Comparison of ENCODE assay signal across 9 cellular contexts in genomic region chrX:154123241-154124219, GRCh38. TPM values are rescaled to one million over a fixed set of nuclear protein-coding genes. Genes with fewer than 3 reads are reported as not detected.
DNase-seq lines count a peak whose midpoint lies in the region; ATAC-seq and TF ChIP-seq lines count a peak whose summit lies in the region.
"Had no signal": no experiment of that assay in that cellular context is flagged by ENCODE, and none has a peak within 500 bp of the region (broad histone marks: within the 10 kb centered on the region; RNA-seq: fewer than 3 reads in every experiment).

No MANE protein-coding gene starts in this region.

- no peak overlapping the region for H3K18ac ChIP-seq in H9 (ENCODE audit: insufficient read length, low read depth, low read length)

- no peaks in the 10 kb centered on the region for H3K36me3 Mint-ChIP-seq in activated naive CD4-positive, alpha-beta T cell treated with anti-CD3 and anti-CD28 coated beads, Interleukin-2, amount 50 U/mL, for 24 hours
- no peaks in the 10 kb centered on the region for H3K36me3 Mint-ChIP-seq in naive thymus-derived CD4-positive, alpha-beta T cell
- peaks cover 0 to 5% (median 3%) of the 10 kb centered on the region in 3 experiments; a peak in 4 of 7 replicates for H3K36me3 Mint-ChIP-seq in H9 (ENCODE audit: insufficient read depth in 1 of 3, low read depth in 3 of 3)

- H3K23me2 ChIP-seq in H9 (ENCODE audit: insufficient read length, low read depth, low read length, poor library complexity, severe bottlenecking): no peaks in the 10 kb centered on the region

- no peak overlapping the region for H3K56ac ChIP-seq in H9 (ENCODE audit: insufficient read length, low read depth, low read length)

- no peaks in the 10 kb centered on the region for H3K79me2 ChIP-seq in H9 (ENCODE audit: insufficient read depth, low read length)

- H3K27me3 ChIP-seq in naive thymus-derived CD4-positive, alpha-beta T cell (ENCODE audit: control insufficient read depth in 2 of 2, insufficient read depth in 2 of 2, low read length in 2 of 2): no peaks in the 10 kb centered on the region
- H3K27me3 ChIP-seq in esophagus muscularis mucosa (peaks cover 0 to 3% (median 0%) of the 10 kb centered on the region in 4 donors), H9 (ENCODE audit: insufficient read depth, low read length) (no peaks in the 10 kb centered on the region)

- intact Hi-C loops in naive thymus-derived CD4-positive, alpha-beta T cell (cut with micrococcal nuclease): loop anchor here (1.0 kb wide), 1 partner anchor 13 kb away; no protein-coding TSS in a partner anchor
- intact Hi-C loops in esophagus muscularis mucosa (cut with DNase I): no loop called here

- H3K14ac ChIP-seq in H9 (ENCODE audit: insufficient read depth, low read length): no peak overlapping the region

- no peak overlapping the region for H3K27ac ChIP-seq in naive thymus-derived CD4-positive, alpha-beta T cell (ENCODE audit: low read depth, low read length)
- no peak overlapping the region for H3K27ac ChIP-seq in esophagus muscularis mucosa (replicated peaks in 1 of 4)
- no peak overlapping the region for H3K27ac ChIP-seq in H9 (ENCODE audit: insufficient read length, low read depth, low read length)

- no peaks in the 10 kb centered on the region for H3K9me3 Mint-ChIP-seq in activated naive CD4-positive, alpha-beta T cell treated with anti-CD3 and anti-CD28 coated beads, Interleukin-2, amount 50 U/mL, for 24 hours
- peaks cover 0 to 9% (median 0%) of the 10 kb centered on the region in 11 donors for H3K9me3 Mint-ChIP-seq in naive thymus-derived CD4-positive, alpha-beta T cell
- peaks cover 82 to 87% of the 10 kb centered on the region in 2 experiments for H3K9me3 Mint-ChIP-seq in H9

- H2BK20ac ChIP-seq in H9 (ENCODE audit: low read depth, low read length, poor library complexity, severe bottlenecking): no peak overlapping the region

- H4K91ac ChIP-seq in H9 (ENCODE audit: insufficient read length, low read depth, low read length): no peak overlapping the region

- no peak overlapping the region for H2AFZ ChIP-seq in H9 (ENCODE audit: low read length)

- no peaks in the 10 kb centered on the region for H3K9me3 ChIP-seq in naive thymus-derived CD4-positive, alpha-beta T cell (ENCODE audit: control insufficient read depth in 2 of 3, low read length in 3 of 3)
- H3K9me3 ChIP-seq in esophagus muscularis mucosa (peaks cover 0 to 6% (median 0%) of the 10 kb centered on the region in 4 donors), H9 (ENCODE audit: control insufficient read depth, low read depth, low read length) (peaks cover 13% of the 10 kb centered on the region)

- no peak overlapping the region for H3K4me2 ChIP-seq in H9 (ENCODE audit: insufficient read depth, insufficient read length, low read length)

- CTCF ChIA-PET in naive thymus-derived CD4-positive, alpha-beta T cell (lab: Charles Lee): interaction anchor here (0.6 to 1.2 kb wide), 3 partner anchors 14 to 413 kb away, joined by 3 to 5 read pairs (median 3); no protein-coding TSS in a partner anchor
- CTCF ChIA-PET in HEK293T (lab: Yijun Ruan, JAX): no interaction called here

- H4K8ac ChIP-seq in H9 (replicated peaks; ENCODE audit: insufficient read length, low read depth, low read length): no peak overlapping the region

- TF ChIP-seq CTCF in esophagus muscularis mucosa (IDR thresholded peaks at IDR 0.05): no peak
- no peak for TF ChIP-seq CTCF in H9 (conservative IDR thresholded peaks at IDR 0.05)

- no peak overlapping the region for H3T11ph ChIP-seq in H9 (ENCODE audit: low read length)

- H3K9ac ChIP-seq in H9 (ENCODE audit: extremely low read depth, insufficient read length, low read length): no peak overlapping the region

- peaks cover 21 to 30% of the 10 kb centered on the region in 2 donors for H3K4me1 ChIP-seq in naive thymus-derived CD4-positive, alpha-beta T cell (ENCODE audit: control insufficient read depth in 2 of 2, insufficient read depth in 2 of 2, low read length in 2 of 2)
- H3K4me1 ChIP-seq in esophagus muscularis mucosa (no peaks in the 10 kb centered on the region), H9 (ENCODE audit: insufficient read depth, low read length) (no peaks in the 10 kb centered on the region)

- no peak overlapping the region for H2BK12ac ChIP-seq in H9 (ENCODE audit: insufficient read length, low read depth, low read length)

- H3K4me3 Mint-ChIP-seq in activated naive CD4-positive, alpha-beta T cell treated with anti-CD3 and anti-CD28 coated beads, Interleukin-2, amount 50 U/mL, for 24 hours: peak overlapping the region; percentile 33
- H3K4me3 Mint-ChIP-seq in naive thymus-derived CD4-positive, alpha-beta T cell: peak overlapping the region; percentile 27 to 74 (median 56)
- no peak overlapping the region for H3K4me3 Mint-ChIP-seq in H9

- no peaks in the 10 kb centered on the region for H3K27me3 Mint-ChIP-seq in activated naive CD4-positive, alpha-beta T cell treated with anti-CD3 and anti-CD28 coated beads, Interleukin-2, amount 50 U/mL, for 24 hours
- H3K27me3 Mint-ChIP-seq in naive thymus-derived CD4-positive, alpha-beta T cell: no peaks in the 10 kb centered on the region
- H3K27me3 Mint-ChIP-seq in H9 (ENCODE audit: low read depth): peaks cover 6% of the 10 kb centered on the region

- ATAC-seq in naive thymus-derived CD4-positive, alpha-beta T cell: peak; percentile 91

- no peaks in the 10 kb centered on the region for H3K36me3 ChIP-seq in naive thymus-derived CD4-positive, alpha-beta T cell (ENCODE audit: control insufficient read depth in 2 of 3, insufficient read depth in 3 of 3, low read length in 3 of 3)
- no peaks in the 10 kb centered on the region for H3K36me3 ChIP-seq in esophagus muscularis mucosa

- H2BK5ac ChIP-seq in H9 (ENCODE audit: insufficient read length, low read length): no peak overlapping the region

- H3K23ac ChIP-seq in H9 (ENCODE audit: insufficient read length, low read depth, low read length): no peak overlapping the region

- H4K5ac ChIP-seq in H9 (ENCODE audit: insufficient read length, low read depth, low read length): no peak overlapping the region

- H4K20me1 ChIP-seq in H9 (ENCODE audit: control insufficient read depth, insufficient read depth, insufficient read length): no peaks in the 10 kb centered on the region

- H3K4me1 Mint-ChIP-seq in activated naive CD4-positive, alpha-beta T cell treated with anti-CD3 and anti-CD28 coated beads, Interleukin-2, amount 50 U/mL, for 24 hours: peaks cover 19% of the 10 kb centered on the region
- peaks cover 0 to 30% (median 25%) of the 10 kb centered on the region in 7 donors for H3K4me1 Mint-ChIP-seq in naive thymus-derived CD4-positive, alpha-beta T cell
- H3K4me1 Mint-ChIP-seq in H9: peaks cover 0 to 3% of the 10 kb centered on the region in 2 experiments; a peak in 1 of 4 replicates

- H2AK5ac ChIP-seq in H9 (ENCODE audit: insufficient read length, low read length): no peak overlapping the region

- H3K4me3 ChIP-seq in naive thymus-derived CD4-positive, alpha-beta T cell (ENCODE audit: low read length): peak overlapping the region; percentile 27
- H3K4me3 ChIP-seq in esophagus muscularis mucosa: no peak overlapping the region

- no peak overlapping the region for H3K4ac ChIP-seq in H9 (ENCODE audit: low read depth, low read length)

- DNase-seq in GDM1 (lab: John Stamatoyannopoulos, UW): peak; percentile 7
- DNase-seq in NCI-H460 (ENCODE audit: extremely low read depth, low read depth): peak; percentile 24
- peak in 7 of 9 donors; percentile 18 to 48 (median 32) for DNase-seq in naive thymus-derived CD4-positive, alpha-beta T cell
- DNase-seq in AG20443 (ENCODE audit: low spot score): no peak
- no peak for DNase-seq in HEK293T (ENCODE audit: extremely low spot score)
- no peak for DNase-seq in esophagus muscularis mucosa (ENCODE audit: extremely low spot score)
- no peak for DNase-seq in H9
- DNase-seq: mammary epithelial cell had no signal

- TF ChIP-seq EP300 in esophagus muscularis mucosa (IDR thresholded peaks at IDR 0.05): no peak

- H2BK120ac ChIP-seq in H9 (ENCODE audit: low read depth, low read length, poor library complexity, severe bottlenecking): no peak overlapping the region

- H3K27ac Mint-ChIP-seq in activated naive CD4-positive, alpha-beta T cell treated with anti-CD3 and anti-CD28 coated beads, Interleukin-2, amount 50 U/mL, for 24 hours: peak overlapping the region; percentile 41
- peak overlapping the region; percentile 34 to 80 (median 72) for H3K27ac Mint-ChIP-seq in naive thymus-derived CD4-positive, alpha-beta T cell
- H3K27ac Mint-ChIP-seq in H9: no peak overlapping the region

- no peaks in the 10 kb centered on the region for H3K79me1 ChIP-seq in H9 (ENCODE audit: insufficient read depth, low read depth, low read length, poor library complexity, severe bottlenecking)

- POLR2A ChIA-PET in naive thymus-derived CD4-positive, alpha-beta T cell (lab: Charles Lee): interaction anchor here (1.3 to 2.1 kb wide), 4 partner anchors 12 to 104 kb away, joined by 4 to 10 read pairs (median 6); partner anchors contain the start of gene IRAK1
- POLR2A ChIA-PET in HEK293T (lab: Yijun Ruan, JAX): no interaction called here

- 71% methylated on average over 12 of the region's 22 CpGs for WGBS in esophagus muscularis mucosa
- no CpG with 5 or more reads among the region's 22 CpGs for WGBS in H9 (ENCODE audit: extremely low coverage, insufficient read length, low lambda C conversion rate)

- no peak for TF ChIP-seq POLR2A in esophagus muscularis mucosa (IDR thresholded peaks at IDR 0.05; ENCODE audit: low read depth)

- H2BK15ac ChIP-seq in H9 (ENCODE audit: low read depth, low read length): no peak overlapping the region

TF ChIP-seq in HEK293T, 16 proteins besides CTCF, POLR2A, EP300 and RAD21:
- TF ChIP-seq NFRKB (IDR thresholded peaks at IDR 0.05) (no peak), SP1 (IDR thresholded peaks at IDR 0.05) (no peak), SUZ12 (IDR thresholded peaks at IDR 0.05) (no peak), FOXK2 (IDR thresholded peaks at IDR 0.05) (no peak), BHLHE40 (IDR thresholded peaks at IDR 0.05; ENCODE audit: borderline replicate concordance) (no peak)

RNA-seq across cellular contexts. Expression of gene OPN1LW, which starts 20.5 kb away (rescaled TPM):
- not detected in 2 replicates for total RNA-seq in NCI-H460 (2014; rRNA removed; shearing (Covaris generic))
- not detected in 2 replicates for polyA plus RNA-seq in NCI-H460 (2014; cell fraction: nucleus; rRNA removed)
- total RNA-seq in naive thymus-derived CD4-positive, alpha-beta T cell: not detected
- not detected for polyA plus RNA-seq in naive thymus-derived CD4-positive, alpha-beta T cell
- total RNA-seq in esophagus muscularis mucosa (not detected), H9 (2021) (not detected in 2 replicates)
- total RNA-seq: mammary epithelial cell had no signal
- polyA plus RNA-seq: mammary epithelial cell had no signal

RNA-seq across cellular contexts. Expression of gene MECP2, which starts 26.0 kb away (rescaled TPM):
- 33.0 and 38.2 TPM in 2 replicates for total RNA-seq in NCI-H460 (2014; rRNA removed; shearing (Covaris generic))
- 23.0 and 25.7 TPM in 2 replicates for polyA plus RNA-seq in NCI-H460 (2014; cell fraction: nucleus; rRNA removed)
- 100 to 1,000 TPM in 3 of 5 experiments, 10 to 100 TPM in 2; 72.7 to 155 (median 103) TPM for total RNA-seq in naive thymus-derived CD4-positive, alpha-beta T cell
- polyA plus RNA-seq in naive thymus-derived CD4-positive, alpha-beta T cell: 10 to 100 TPM; 12.1 to 22.5 TPM
- total RNA-seq in esophagus muscularis mucosa (10 to 100 TPM; 57.7 to 79.4 (median 64.8) TPM), H9 (2021) (30.4 and 32.2 TPM in 2 replicates)

RNA-seq across cellular contexts. Expression of gene OPN1MW, which starts 58.9 kb away (rescaled TPM):
- not detected in 2 replicates for total RNA-seq in NCI-H460 (2014; rRNA removed; shearing (Covaris generic))
- polyA plus RNA-seq in NCI-H460 (2014; cell fraction: nucleus; rRNA removed): not detected in 2 replicates
- total RNA-seq in naive thymus-derived CD4-positive, alpha-beta T cell: not detected
- polyA plus RNA-seq in naive thymus-derived CD4-positive, alpha-beta T cell: not detected
- total RNA-seq in esophagus muscularis mucosa (not detected), H9 (2021) (not detected in 2 replicates)
- total RNA-seq: mammary epithelial cell had no signal
- polyA plus RNA-seq: mammary epithelial cell had no signal

Comparison
In these comparisons a context has a peak if more than half of its experiments do, and no peak if none do; other contexts are left out.
1. DNase-seq: peak in GDM1 (single experiment), NCI-H460 (single experiment) and naive thymus-derived CD4-positive, alpha-beta T cell (7 of 9); none in AG20443 (single experiment), HEK293T (single experiment), esophagus muscularis mucosa (single experiment) and H9 (single experiment).
2. H3K27ac Mint-ChIP-seq: peak in activated naive CD4-positive, alpha-beta T cell treated with anti-CD3 and anti-CD28 coated beads, Interleukin-2, amount 50 U/mL, for 24 hours (single experiment) and naive thymus-derived CD4-positive, alpha-beta T cell (9 of 9); none in H9 (0 of 3).
3. H3K4me3 Mint-ChIP-seq: peak in activated naive CD4-positive, alpha-beta T cell treated with anti-CD3 and anti-CD28 coated beads, Interleukin-2, amount 50 U/mL, for 24 hours (single experiment) and naive thymus-derived CD4-positive, alpha-beta T cell (10 of 10); none in H9 (0 of 2).